ENCODE assay signal across 1 cellular context in the genomic region with DNA sequence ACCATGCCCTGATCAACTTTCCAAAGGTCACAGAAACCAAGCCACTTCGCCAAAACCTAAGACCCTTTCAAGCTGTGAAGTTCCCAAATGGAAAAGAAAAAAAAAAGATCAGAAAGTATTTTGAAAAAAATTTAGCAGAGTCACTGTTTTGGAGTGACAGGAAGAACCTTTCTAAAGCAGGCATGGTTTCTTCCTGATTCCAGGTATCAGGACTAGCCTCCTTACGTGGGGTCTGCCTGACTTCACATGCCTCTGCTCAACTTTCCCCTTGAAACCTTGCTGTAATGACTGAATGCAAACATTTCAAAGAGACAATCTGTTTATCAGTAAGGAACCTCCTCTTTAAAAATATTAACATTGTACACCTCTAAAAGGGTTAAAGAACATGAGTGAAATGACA.
TF ChIP-seq lines count a peak whose summit lies in the region.

No MANE protein-coding gene starts in this region.

TF ChIP-seq in SK-N-SH, 30 proteins besides CTCF, POLR2A, EP300 and RAD21 (continued from another document):
- TF ChIP-seq, protein P1, sequence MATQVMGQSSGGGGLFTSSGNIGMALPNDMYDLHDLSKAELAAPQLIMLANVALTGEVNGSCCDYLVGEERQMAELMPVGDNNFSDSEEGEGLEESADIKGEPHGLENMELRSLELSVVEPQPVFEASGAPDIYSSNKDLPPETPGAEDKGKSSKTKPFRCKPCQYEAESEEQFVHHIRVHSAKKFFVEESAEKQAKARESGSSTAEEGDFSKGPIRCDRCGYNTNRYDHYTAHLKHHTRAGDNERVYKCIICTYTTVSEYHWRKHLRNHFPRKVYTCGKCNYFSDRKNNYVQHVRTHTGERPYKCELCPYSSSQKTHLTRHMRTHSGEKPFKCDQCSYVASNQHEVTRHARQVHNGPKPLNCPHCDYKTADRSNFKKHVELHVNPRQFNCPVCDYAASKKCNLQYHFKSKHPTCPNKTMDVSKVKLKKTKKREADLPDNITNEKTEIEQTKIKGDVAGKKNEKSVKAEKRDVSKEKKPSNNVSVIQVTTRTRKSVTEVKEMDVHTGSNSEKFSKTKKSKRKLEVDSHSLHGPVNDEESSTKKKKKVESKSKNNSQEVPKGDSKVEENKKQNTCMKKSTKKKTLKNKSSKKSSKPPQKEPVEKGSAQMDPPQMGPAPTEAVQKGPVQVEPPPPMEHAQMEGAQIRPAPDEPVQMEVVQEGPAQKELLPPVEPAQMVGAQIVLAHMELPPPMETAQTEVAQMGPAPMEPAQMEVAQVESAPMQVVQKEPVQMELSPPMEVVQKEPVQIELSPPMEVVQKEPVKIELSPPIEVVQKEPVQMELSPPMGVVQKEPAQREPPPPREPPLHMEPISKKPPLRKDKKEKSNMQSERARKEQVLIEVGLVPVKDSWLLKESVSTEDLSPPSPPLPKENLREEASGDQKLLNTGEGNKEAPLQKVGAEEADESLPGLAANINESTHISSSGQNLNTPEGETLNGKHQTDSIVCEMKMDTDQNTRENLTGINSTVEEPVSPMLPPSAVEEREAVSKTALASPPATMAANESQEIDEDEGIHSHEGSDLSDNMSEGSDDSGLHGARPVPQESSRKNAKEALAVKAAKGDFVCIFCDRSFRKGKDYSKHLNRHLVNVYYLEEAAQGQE (IDR thresholded peaks at IDR 0.05; ENCODE audit: low read depth, low read length), result no peak
- TF ChIP-seq SMC3 (IDR thresholded peaks at IDR 0.05; ENCODE audit: low read depth, low read length), result no peak
- TF ChIP-seq NRF1 (IDR thresholded peaks at IDR 0.05; ENCODE audit: low read depth, low read length), result no peak
- TF ChIP-seq NFIC (IDR thresholded peaks at IDR 0.05; ENCODE audit: borderline replicate concordance), result no peak
- TF ChIP-seq ELF1 (IDR thresholded peaks at IDR 0.05), result no peak
- TF ChIP-seq MXI1 (IDR thresholded peaks at IDR 0.05; ENCODE audit: low read depth, low read length), result no peak
- TF ChIP-seq EZH2phosphoT487 (IDR thresholded peaks at IDR 0.05; ENCODE audit: borderline replicate concordance, low read depth), result no peak
- TF ChIP-seq JUND (IDR thresholded peaks at IDR 0.05), result no peak
- TF ChIP-seq GABPA (IDR thresholded peaks at IDR 0.05; ENCODE audit: low read depth), result no peak
- TF ChIP-seq, protein P2, sequence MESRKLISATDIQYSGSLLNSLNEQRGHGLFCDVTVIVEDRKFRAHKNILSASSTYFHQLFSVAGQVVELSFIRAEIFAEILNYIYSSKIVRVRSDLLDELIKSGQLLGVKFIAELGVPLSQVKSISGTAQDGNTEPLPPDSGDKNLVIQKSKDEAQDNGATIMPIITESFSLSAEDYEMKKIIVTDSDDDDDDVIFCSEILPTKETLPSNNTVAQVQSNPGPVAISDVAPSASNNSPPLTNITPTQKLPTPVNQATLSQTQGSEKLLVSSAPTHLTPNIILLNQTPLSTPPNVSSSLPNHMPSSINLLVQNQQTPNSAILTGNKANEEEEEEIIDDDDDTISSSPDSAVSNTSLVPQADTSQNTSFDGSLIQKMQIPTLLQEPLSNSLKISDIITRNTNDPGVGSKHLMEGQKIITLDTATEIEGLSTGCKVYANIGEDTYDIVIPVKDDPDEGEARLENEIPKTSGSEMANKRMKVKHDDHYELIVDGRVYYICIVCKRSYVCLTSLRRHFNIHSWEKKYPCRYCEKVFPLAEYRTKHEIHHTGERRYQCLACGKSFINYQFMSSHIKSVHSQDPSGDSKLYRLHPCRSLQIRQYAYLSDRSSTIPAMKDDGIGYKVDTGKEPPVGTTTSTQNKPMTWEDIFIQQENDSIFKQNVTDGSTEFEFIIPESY (IDR thresholded peaks at IDR 0.05; ENCODE audit: borderline replicate concordance, low read depth), result no peak
- TF ChIP-seq RCOR1 (IDR thresholded peaks at IDR 0.05; ENCODE audit: low read length), result no peak
- TF ChIP-seq TCF12 (IDR thresholded peaks at IDR 0.05), result no peak
- TF ChIP-seq GATA2 (CRISPR knock-in tag; IDR thresholded peaks at IDR 0.05), result no peak
- TF ChIP-seq RFX5 (IDR thresholded peaks at IDR 0.05; ENCODE audit: low read length), result no peak
